Comparison of ENCODE assay signal across 18 cellular contexts in genomic region chr1:23796466-23797271, GRCh38. TPM values are rescaled to one million over a fixed set of nuclear protein-coding genes. Genes with fewer than 3 reads are reported as not detected.
A peak's percentile ranks its signal among the peaks of the same experiment; 100 is the strongest.
DNase-seq lines count a peak whose midpoint lies in the region; TF ChIP-seq lines count a peak whose summit lies in the region.
"Had no signal": no experiment of that assay in that cellular context is flagged by ENCODE, and none has a peak within 500 bp of the region (broad histone marks: within the 10 kb centered on the region; RNA-seq: fewer than 3 reads in every experiment).

No MANE protein-coding gene starts in this region.

- no peak overlapping the region for H3K9ac ChIP-seq in mammary epithelial cell (ENCODE audit: insufficient read depth, low read length)

- peaks cover 38% of the 10 kb centered on the region for H3K4me1 ChIP-seq in mammary epithelial cell (ENCODE audit: insufficient read depth, low read length)

- H3K27ac ChIP-seq in C4-2B (peak overlapping the region; percentile 8; the same call in 1 of the 2 replicates), mammary epithelial cell (ENCODE audit: insufficient read depth, low read depth, low read length) (no peak overlapping the region)

- intact Hi-C loops in mammary epithelial cell (cut with micrococcal nuclease): no loop called here

- DNase-seq in LNCaP clone FGC (ENCODE audit: low read depth): no peak
- no peak for DNase-seq in mammary epithelial cell
- DNase-seq in mucosa of gallbladder (ENCODE audit: low spot score): peak; percentile 30
- DNase-seq in foreskin melanocyte: no peak
- DNase-seq in GF-D8 (lab: John Stamatoyannopoulos, UW): no peak
- no peak for DNase-seq in T-helper 2 cell
- no peak for DNase-seq in GM13977 (ENCODE audit: low spot score)
- DNase-seq: ACHN; activated CD4-positive, alpha-beta T cell treated with anti-CD3 and anti-CD28 coated beads, Interleukin-2, amount 50 U/mL, for 4 hours; activated effector memory CD4-positive, alpha-beta T cell treated with anti-CD3 and anti-CD28 coated beads, Interleukin-2, amount 50 U/mL, for 16 hours; effector CD8-positive, alpha-beta T cell; foreskin fibroblast; NCI-H2171 treated with DMSO at 0.1 percent for 48 hours; NK-92 treated with Interleukin-12 subunit alpha and Interleukin-12 subunit beta, amount 100 ng/mL, for 24 hours; SHP77 treated with DMSO at 0.1 percent for 48 hours; T-helper 9 cell had no signal

- no peaks in the 10 kb centered on the region for H3K9me3 ChIP-seq in mammary epithelial cell (replicated peaks; ENCODE audit: insufficient read depth, low read length)

- in situ Hi-C loops in mammary epithelial cell (cut with MboI; ENCODE audit: low sequenced_read_pairs in 2 of 2): no loop called here
- in situ Hi-C loops in GM13977 (cut with MboI; ENCODE audit: low pct_unique_long_range_greater_than_20kb, low sequenced_read_pairs, unreplicated experiment): no loop called here

- H3K27me3 ChIP-seq in mammary epithelial cell (ENCODE audit: insufficient read depth, low read length): no peaks in the 10 kb centered on the region

- H3K36me3 ChIP-seq in mammary epithelial cell (ENCODE audit: insufficient read depth, low read length): peaks cover 9% of the 10 kb centered on the region

- H3K4me2 ChIP-seq in mammary epithelial cell (ENCODE audit: insufficient read depth, low read depth, low read length): no peak overlapping the region

- CTCF ChIA-PET in mammary epithelial cell (lab: Charles Lee; ENCODE audit: low non-redundant PET): no interaction called here

- TF ChIP-seq CTCF in C4-2B (conservative IDR thresholded peaks at IDR 0.05) (no peak; the same call in 1 of the 2 replicates), LNCaP clone FGC (IDR thresholded peaks at IDR 0.05; ENCODE audit: control insufficient read depth, extremely low read depth, insufficient read depth) (peak; percentile 49), mammary epithelial cell (conservative IDR thresholded peaks at IDR 0.05 in 1 of 2, IDR thresholded peaks at IDR 0.05 in 1 of 2; ENCODE audit: extremely low read depth in 1 of 2, insufficient read depth in 1 of 2, low read depth in 1 of 2, low read length in 2 of 2) (peak; percentile 6 to 30), GM13977 (IDR thresholded peaks at IDR 0.05; ENCODE audit: extremely low read depth, insufficient read depth, missing control alignments) (no peak)

- H3K79me2 ChIP-seq in mammary epithelial cell (ENCODE audit: insufficient read depth, low read length): peaks cover 48% of the 10 kb centered on the region

- 69% methylated on average over 11 of the region's 17 CpGs for WGBS in mammary epithelial cell (ENCODE audit: low coverage, missing lambda C conversion rate)

- dilution Hi-C loops in mammary epithelial cell (cut with HindIII; ENCODE audit: low sequenced_read_pairs): no loop called here

- BruUV-seq in mammary epithelial cell (replicated peaks; lab: Mats Ljungman, UMichigan): no TSS peak

- H2AFZ ChIP-seq in mammary epithelial cell (ENCODE audit: low read depth, low read length): no peak overlapping the region

- H3K4me3 ChIP-seq in LNCaP clone FGC (ENCODE audit: low read depth, low read length) (no peak overlapping the region), mammary epithelial cell (replicated peaks in 1 of 3; ENCODE audit: insufficient read depth in 1 of 3, low read depth in 2 of 3, low read length in 3 of 3) (no peak overlapping the region)
- H3K4me3 ChIP-seq: lung had no signal

- H4K20me1 ChIP-seq in mammary epithelial cell (ENCODE audit: insufficient read depth, low read length): no peaks in the 10 kb centered on the region

RNA-seq across cellular contexts. Expression of gene GALE, which starts 3.9 kb away (rescaled TPM):
- total RNA-seq in mammary epithelial cell: 10 to 100 TPM; 24.2 to 84.5 TPM
- 98.7 TPM for polyA plus RNA-seq in mammary epithelial cell
- polyA minus RNA-seq in mammary epithelial cell: 64.5 TPM
- total RNA-seq in mucosa of gallbladder: 111 TPM

RNA-seq across cellular contexts. Expression of gene LYPLA2, which starts 5.7 kb away (rescaled TPM):
- total RNA-seq in mammary epithelial cell (10 to 100 TPM; 81.5 to 89.8 TPM), mucosa of gallbladder (63.2 TPM)
- polyA plus RNA-seq in mammary epithelial cell: 107 TPM
- 91.3 TPM for polyA minus RNA-seq in mammary epithelial cell

RNA-seq across cellular contexts. Expression of gene PITHD1, which starts 18.5 kb away (rescaled TPM):
- total RNA-seq in mammary epithelial cell: 10 to 100 TPM; 39.7 to 44.0 TPM
- polyA plus RNA-seq in mammary epithelial cell: 45.9 TPM
- polyA minus RNA-seq in mammary epithelial cell: 3.9 TPM
- 49.0 TPM for total RNA-seq in mucosa of gallbladder

RNA-seq across cellular contexts. Expression of gene HMGCL, which starts 28.6 kb away (rescaled TPM):
- total RNA-seq in mammary epithelial cell (10 to 100 TPM; 31.5 to 33.0 TPM), mucosa of gallbladder (57.6 TPM)
- 25.8 TPM for polyA plus RNA-seq in mammary epithelial cell
- polyA minus RNA-seq in mammary epithelial cell: 2.1 TPM

RNA-seq across cellular contexts. Expression of gene ELOA, which starts 53.4 kb away (rescaled TPM):
- 10 to 100 TPM; 38.0 to 59.9 TPM for total RNA-seq in mammary epithelial cell
- polyA plus RNA-seq in mammary epithelial cell: 37.0 TPM
- 65.2 TPM for polyA minus RNA-seq in mammary epithelial cell
- total RNA-seq in mucosa of gallbladder: 35.0 TPM

Comparison
In these comparisons a context has a peak if more than half of its experiments do, and no peak if none do; other contexts are left out.
1. CTCF ChIP-seq: peak in LNCaP clone FGC (single experiment) and mammary epithelial cell (2 of 2); none in C4-2B (single experiment) and GM13977 (single experiment).